ENCODE assay signal across 9 cellular contexts in the genomic region with DNA sequence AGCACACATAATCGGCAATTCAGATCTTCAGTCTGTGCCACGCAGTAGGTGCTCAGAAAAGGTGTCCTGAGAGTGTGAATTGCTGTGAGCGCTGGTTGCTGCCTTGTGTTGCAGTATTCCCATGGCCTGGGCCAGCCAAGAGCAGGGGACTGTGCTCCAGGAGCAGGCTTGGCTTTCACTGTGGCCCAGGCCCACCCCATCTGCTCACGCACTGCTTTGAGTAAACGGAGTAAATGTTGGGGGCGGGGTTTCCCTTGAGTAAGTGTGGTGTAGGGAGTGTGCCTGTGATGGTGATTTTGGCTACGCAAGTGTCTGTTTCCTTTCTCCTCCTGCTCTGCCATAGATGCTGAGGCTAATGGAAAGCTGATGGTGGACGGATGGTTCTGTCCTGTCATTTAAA. TPM values are rescaled to one million over a fixed set of nuclear protein-coding genes. Genes with fewer than 3 reads are reported as not detected.
DNase-seq lines count a peak whose midpoint lies in the region; ATAC-seq and TF ChIP-seq lines count a peak whose summit lies in the region.
"Had no signal": no experiment of that assay in that cellular context is flagged by ENCODE, and none has a peak within 500 bp of the region (broad histone marks: within the 10 kb centered on the region; RNA-seq: fewer than 3 reads in every experiment).

No MANE protein-coding gene starts in this region.

- CTCF ChIA-PET in RWPE1 (lab: Yijun Ruan, JAX): no interaction called here

- H3K36me3 ChIP-seq in hepatocyte (replicated peaks; ENCODE audit: insufficient read depth, low read depth) (no peaks in the 10 kb centered on the region), stomach smooth muscle (ENCODE audit: control insufficient read depth in 2 of 2, insufficient read depth in 2 of 2, low read length in 2 of 2) (peaks cover 4% of the 10 kb centered on the region in 2 donors)

- H3K4me2 ChIP-seq in hepatocyte: peak overlapping the region; percentile 90

- H3K27ac ChIP-seq in RWPE1 (peak overlapping the region; percentile 97), hepatocyte (peak overlapping the region; percentile 94), stomach smooth muscle (ENCODE audit: low read length) (peak overlapping the region; percentile 69)

- peaks cover 55% of the 10 kb centered on the region for H4K20me1 ChIP-seq in hepatocyte (ENCODE audit: insufficient read depth, poor library complexity, severe bottlenecking)

- POLR2A ChIA-PET in RWPE1 (lab: Yijun Ruan, JAX; ENCODE audit: low non-redundant PET): no interaction called here

- ATAC-seq in HG03097 (IDR thresholded peaks at IDR 0.05; ENCODE audit: low FRiP score, unreplicated experiment): no peak
- no peak for ATAC-seq in GM18519 (IDR thresholded peaks at IDR 0.05; ENCODE audit: low FRiP score, unreplicated experiment)
- ATAC-seq in HG02885 (IDR thresholded peaks at IDR 0.05; ENCODE audit: poor library complexity, unreplicated experiment): no peak

- no peak overlapping the region for H3K4me3 ChIP-seq in hepatocyte
- H3K4me3 ChIP-seq in stomach smooth muscle (ENCODE audit: low read length in 2 of 2): peak overlapping the region in 1 of 2 donors; percentile 22

- H3K27me3 ChIP-seq in hepatocyte: no peaks in the 10 kb centered on the region
- H3K27me3 ChIP-seq in stomach smooth muscle (ENCODE audit: control insufficient read depth in 1 of 2, insufficient read depth in 2 of 2, low read length in 2 of 2): no peaks in the 10 kb centered on the region

- TF ChIP-seq CTCF in RWPE1 (conservative IDR thresholded peaks at IDR 0.05; ENCODE audit: low read depth) (no peak), hepatocyte (IDR thresholded peaks at IDR 0.05; ENCODE audit: poor library complexity) (no peak)

- peak; percentile 28 for DNase-seq in NCI-H748 (lab: John Stamatoyannopoulos, UW; ENCODE audit: unreplicated experiment)
- no peak for DNase-seq in NCI-H748 treated with DMSO at 0.1 percent for 48 hours (lab: John Stamatoyannopoulos, UW)
- no peak for DNase-seq in RWPE1 (ENCODE audit: low spot score)
- no peak for DNase-seq in hepatocyte (ENCODE audit: low spot score)
- DNase-seq: GDM1 had no signal

- peaks cover 85% of the 10 kb centered on the region for H3K79me2 ChIP-seq in hepatocyte

- 85% methylated on average over 8 of the region's 8 CpGs for WGBS in hepatocyte (ENCODE audit: low lambda C conversion rate, missing lambda C conversion rate)

- H3K9ac ChIP-seq in stomach smooth muscle (ENCODE audit: low read length in 2 of 2): peak overlapping the region; percentile 36 to 65

- H3K9me3 ChIP-seq in hepatocyte (ENCODE audit: low read depth): no peaks in the 10 kb centered on the region
- H3K9me3 ChIP-seq in stomach smooth muscle (ENCODE audit: control insufficient read depth in 2 of 2, low read length in 2 of 2): no peaks in the 10 kb centered on the region

- peaks cover 23% of the 10 kb centered on the region for H3K4me1 ChIP-seq in hepatocyte (ENCODE audit: insufficient read depth)
- H3K4me1 ChIP-seq in stomach smooth muscle (ENCODE audit: control insufficient read depth, insufficient read depth, low read length): peaks cover 31% of the 10 kb centered on the region

- H2AFZ ChIP-seq in hepatocyte: no peak overlapping the region

- no peaks in the 10 kb centered on the region for H3K9me2 ChIP-seq in hepatocyte (replicated peaks; ENCODE audit: insufficient read depth)

RNA-seq across cellular contexts. Expression of a gene that starts 2.3 kb away (rescaled TPM):
- 201 and 207 TPM in 2 replicates for total RNA-seq in hepatocyte
- 154 and 157 TPM in 2 replicates for polyA plus RNA-seq in hepatocyte
